ENCODE assay signal across 12 cellular contexts in genomic region chr6:165804331-165805066, GRCh38.
A peak's percentile ranks its signal among the peaks of the same experiment; 100 is the strongest.
DNase-seq lines count a peak whose midpoint lies in the region; ATAC-seq, FAIRE-seq and TF ChIP-seq lines count a peak whose summit lies in the region.
"Had no signal": no experiment of that assay in that cellular context is flagged by ENCODE, and none has a peak within 500 bp of the region (broad histone marks: within the 10 kb centered on the region; RNA-seq: fewer than 3 reads in every experiment).

No MANE protein-coding gene starts in this region.

- TF ChIP-seq CTCF in bronchial epithelial cell (IDR thresholded peaks at IDR 0.05; ENCODE audit: insufficient read depth, low read length, severe bottlenecking) (no peak), left ventricle myocardium inferior (IDR thresholded peaks at IDR 0.05; ENCODE audit: borderline replicate concordance) (no peak), neural cell (IDR thresholded peaks at IDR 0.05; ENCODE audit: poor library complexity, severe bottlenecking) (no peak), transverse colon (IDR thresholded peaks at IDR 0.05) (no peak)

- TF ChIP-seq EP300 in neural cell (conservative IDR thresholded peaks at IDR 0.05; ENCODE audit: poor library complexity, severe bottlenecking): no peak
- no peak for TF ChIP-seq EP300 in transverse colon (IDR thresholded peaks at IDR 0.05; ENCODE audit: low read depth)

- H3K27me3 ChIP-seq in bronchial epithelial cell (ENCODE audit: control insufficient read depth, insufficient read depth, low read length) (peaks cover 2% of the 10 kb centered on the region), left ventricle myocardium inferior (ENCODE audit: low read depth) (peaks cover 17% of the 10 kb centered on the region), neural cell (ENCODE audit: insufficient read depth, low read depth, low read length) (peaks cover 23% of the 10 kb centered on the region), transverse colon (peaks cover 34% of the 10 kb centered on the region)

- no peak overlapping the region for H3K9ac ChIP-seq in neural cell (ENCODE audit: low read length)

- H2AFZ ChIP-seq in neural cell (ENCODE audit: low read depth, low read length): no peak overlapping the region

- no peak for TF ChIP-seq RAD21 in neural cell (conservative IDR thresholded peaks at IDR 0.05)

- in situ Hi-C loops in transverse colon (cut with MboI; ENCODE audit: low pct_ligation_motif_present in 1 of 4, low pct_unique_long_range_greater_than_20kb in 1 of 4, low sequenced_read_pairs in 3 of 4): no loop called here

- no peak for TF ChIP-seq POLR2A in transverse colon (IDR thresholded peaks at IDR 0.05)

- FAIRE-seq in bronchial epithelial cell (lab: Jason Lieb, UNC): no peak
- FAIRE-seq: TTC549 had no signal

- no peak for ATAC-seq in HG02970 (IDR thresholded peaks at IDR 0.05; ENCODE audit: low FRiP score, unreplicated experiment)
- ATAC-seq: HCT116 had no signal

- no peaks in the 10 kb centered on the region for H3F3A ChIP-seq in neural cell (ENCODE audit: insufficient read depth, low read length, poor library complexity, severe bottlenecking)

- H3K4me1 ChIP-seq in left ventricle myocardium inferior: peaks cover 46% of the 10 kb centered on the region
- peaks cover 0 to 3% (median 0%) of the 10 kb centered on the region in 4 donors for H3K4me1 ChIP-seq in transverse colon

- H3K4me3 ChIP-seq in bronchial epithelial cell (ENCODE audit: low read depth, low read length) (no peak overlapping the region), left ventricle myocardium inferior (peak overlapping the region; percentile 65), neural cell (ENCODE audit: low read length) (peak overlapping the region; percentile 49), transverse colon (peak overlapping the region in 3 of 4 donors; percentile 6 to 34 (median 13))

- H4K20me1 ChIP-seq in neural cell (ENCODE audit: insufficient read depth): no peaks in the 10 kb centered on the region

- DNase-seq in bronchial epithelial cell (ENCODE audit: low read depth) (peak; percentile 2), left ventricle myocardium inferior (peak; percentile 41), transverse colon (no peak), medulla oblongata (ENCODE audit: extremely low spot score) (no peak), NCI-H1105 treated with DMSO at 0.1 percent for 48 hours (lab: John Stamatoyannopoulos, UW) (no peak)
- DNase-seq: effector CD8-positive, alpha-beta T cell; midbrain; NCI-H1436 had no signal

- H3K27ac ChIP-seq in left ventricle myocardium inferior (replicated peaks): peak overlapping the region; percentile 71
- no peak overlapping the region for H3K27ac ChIP-seq in neural cell (ENCODE audit: low read length)
- no peak overlapping the region for H3K27ac ChIP-seq in transverse colon

- H3K36me3 ChIP-seq in bronchial epithelial cell (ENCODE audit: control insufficient read depth, insufficient read depth, low read length) (no peaks in the 10 kb centered on the region), left ventricle myocardium inferior (no peaks in the 10 kb centered on the region), neural cell (ENCODE audit: insufficient read depth, low read length) (no peaks in the 10 kb centered on the region), transverse colon (no peaks in the 10 kb centered on the region)

- intact Hi-C loops in left ventricle myocardium inferior (cut with micrococcal nuclease): no loop called here
- intact Hi-C loops in transverse colon (cut with DNase I; ENCODE audit: low total_unique reads): no loop called here

- H3K4me2 ChIP-seq in neural cell (ENCODE audit: low read length): no peak overlapping the region

- peaks cover 4% of the 10 kb centered on the region for H3K9me3 ChIP-seq in left ventricle myocardium inferior (replicated peaks)
- H3K9me3 ChIP-seq in neural cell (ENCODE audit: low read length): peaks cover 2% of the 10 kb centered on the region
- no peaks in the 10 kb centered on the region for H3K9me3 ChIP-seq in transverse colon

- no peaks in the 10 kb centered on the region for H3K9me2 ChIP-seq in neural cell (ENCODE audit: insufficient read depth, low read length)

- H3K79me2 ChIP-seq in neural cell (replicated peaks; ENCODE audit: insufficient read depth, low read length): no peaks in the 10 kb centered on the region

- WGBS in transverse colon (ENCODE audit: low coverage in 1 of 2), 2 donors: 27 to 31% methylated on average over 13 to 60 of the region's 61 CpGs

TF ChIP-seq in neural cell, 6 proteins besides CTCF, POLR2A, EP300 and RAD21:
- TF ChIP-seq TAF1 (IDR thresholded peaks at IDR 0.05; ENCODE audit: low read depth): no peak
- TF ChIP-seq MXI1 (conservative IDR thresholded peaks at IDR 0.05; ENCODE audit: poor library complexity, severe bottlenecking): no peak
TF ChIP-seq in neural cell: peak in this region for 0.

Comparison
In these comparisons a context has a peak if more than half of its experiments do, and no peak if none do; other contexts are left out.
1. DNase-seq: peak in bronchial epithelial cell (single experiment) and left ventricle myocardium inferior (single experiment); none in transverse colon (single experiment), medulla oblongata (single experiment) and NCI-H1105 treated with DMSO at 0.1 percent for 48 hours (single experiment).